In genomic region chr5:142048272-142048671, GRCh38 we compare ENCODE assay signal across 15 cellular contexts.
"Had no signal": no experiment of that assay in that cellular context is flagged by ENCODE, and none has a peak within 500 bp of the region (broad histone marks: within the 10 kb centered on the region; RNA-seq: fewer than 3 reads in every experiment).

No MANE protein-coding gene starts in this region.

- H3K27ac Mint-ChIP-seq: activated CD4-positive, alpha-beta T cell treated with anti-CD3 and anti-CD28 coated beads for 36 hours; stimulated activated memory B cell treated with anti-CD40 and anti-IgM and Interleukin-4, amounts not matched to agents 10 μg/mL and 1 μg/mL and 100 μg/mL, for 72 hours had no signal

- H3K9me3 Mint-ChIP-seq: naive thymus-derived CD8-positive, alpha-beta T cell; stimulated activated memory B cell treated with anti-CD40 and anti-IgM and Interleukin-4, amounts not matched to agents 10 μg/mL and 1 μg/mL and 100 μg/mL, for 72 hours had no signal

- H3K27me3 ChIP-seq: body of pancreas, gastroesophageal sphincter, heart left ventricle, neutrophil, sigmoid colon, testis had no signal

- H3K4me3 Mint-ChIP-seq: activated CD4-positive, alpha-beta T cell treated with anti-CD3 and anti-CD28 coated beads for 36 hours; naive thymus-derived CD8-positive, alpha-beta T cell; stimulated activated memory B cell treated with anti-CD40 and anti-IgM and Interleukin-4, amounts not matched to agents 10 μg/mL and 1 μg/mL and 100 μg/mL, for 72 hours had no signal

- H3K9me3 ChIP-seq: body of pancreas, gastroesophageal sphincter, neutrophil, sigmoid colon, testis had no signal

- DNase-seq: activated CD4-positive, alpha-beta T cell treated with anti-CD3 and anti-CD28 coated beads for 36 hours; activated CD4-positive, alpha-beta T cell treated with anti-CD3 and anti-CD28 coated beads, Interleukin-2, amount 50 U/mL, for 48 hours; body of pancreas; caudate nucleus; heart left ventricle; naive thymus-derived CD8-positive, alpha-beta T cell; sigmoid colon; stimulated activated CD4-positive, alpha-beta T cell treated with anti-CD3 and anti-CD28 coated beads, Interleukin-4, amount 100 ng/mL, for 24 hours; testis; WERI-Rb-1 had no signal

- H3K36me3 Mint-ChIP-seq: naive thymus-derived CD8-positive, alpha-beta T cell; stimulated activated memory B cell treated with anti-CD40 and anti-IgM and Interleukin-4, amounts not matched to agents 10 μg/mL and 1 μg/mL and 100 μg/mL, for 72 hours had no signal

- H3K27ac ChIP-seq: body of pancreas, gastroesophageal sphincter, heart left ventricle, neutrophil, sigmoid colon, testis, WERI-Rb-1 had no signal

- H3K27me3 Mint-ChIP-seq: activated CD4-positive, alpha-beta T cell treated with anti-CD3 and anti-CD28 coated beads for 36 hours had no signal

- H3K4me3 ChIP-seq: body of pancreas, gastroesophageal sphincter, heart left ventricle, sigmoid colon, testis had no signal

- ATAC-seq: activated CD4-positive, alpha-beta T cell treated with anti-CD3 and anti-CD28 coated beads for 36 hours; body of pancreas; gastroesophageal sphincter; heart left ventricle; naive thymus-derived CD8-positive, alpha-beta T cell; stimulated activated memory B cell treated with anti-CD40 and anti-IgM and Interleukin-4, amounts not matched to agents 10 μg/mL and 1 μg/mL and 100 μg/mL, for 72 hours had no signal

- H3K4me1 ChIP-seq: body of pancreas, sigmoid colon, testis had no signal

- FAIRE-seq: colon, endometrium had no signal

- H3K36me3 ChIP-seq: gastroesophageal sphincter, heart left ventricle, neutrophil, sigmoid colon, WERI-Rb-1 had no signal
